Comparison of ENCODE assay signal across 21 cellular contexts in the genomic region with DNA sequence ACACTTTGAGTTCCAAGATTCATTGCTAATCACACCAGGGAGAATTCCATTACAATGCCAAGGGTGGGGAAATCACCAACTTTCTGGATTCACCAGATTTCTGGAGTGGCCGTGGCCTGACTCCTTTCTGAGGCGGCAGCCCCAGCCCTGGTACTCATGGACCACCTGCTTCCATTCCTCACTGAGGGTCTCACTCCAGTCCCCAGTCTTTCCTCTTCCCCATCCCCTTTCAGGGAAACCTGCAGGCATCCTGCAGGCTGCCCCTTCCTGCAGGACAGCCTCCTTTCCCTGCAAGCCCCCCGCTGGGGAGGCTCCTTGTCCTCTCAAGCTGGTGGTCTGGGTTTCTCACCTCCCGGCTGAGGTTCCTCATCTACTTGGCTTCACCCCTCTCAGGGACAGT. TPM values are rescaled to one million over a fixed set of nuclear protein-coding genes. Genes with fewer than 3 reads are reported as not detected.
"Had no signal": no experiment of that assay in that cellular context is flagged by ENCODE, and none has a peak within 500 bp of the region (broad histone marks: within the 10 kb centered on the region; RNA-seq: fewer than 3 reads in every experiment).

No MANE protein-coding gene starts in this region.

- DNase-seq: activated CD4-positive, alpha-beta T cell treated with anti-CD3 and anti-CD28 coated beads, Interleukin-2, amount 50 U/mL, for 4 hours; activated CD8-positive, alpha-beta memory T cell treated with anti-CD3 and anti-CD28 coated beads for 24 hours; activated CD8-positive, alpha-beta memory T cell treated with anti-CD3 and anti-CD28 coated beads, Interleukin-2, amount 50 U/mL, for 4 hours; activated naive CD4-positive, alpha-beta T cell; activated naive CD8-positive, alpha-beta T cell treated with anti-CD3 and anti-CD28 coated beads for 36 hours; activated T-cell treated with anti-CD3 and anti-CD28 coated beads, Interleukin-2, amount 50 U/mL, for 24 hours; left ventricle myocardium superior; midbrain; natural killer cell; pancreas; psoas muscle; right cardiac atrium; stimulated activated CD4-positive, alpha-beta T cell treated with anti-CD3 and anti-CD28 coated beads, Interleukin-1b, Interleukin-23, amount 100 ng/mL, for 48 hours; stimulated activated naive CD8-positive, alpha-beta T cell treated with anti-CD3 and anti-CD28 coated beads, Interleukin-15, amount 100 ng/mL, for 72 hours; tibial artery had no signal

- H3K27ac Mint-ChIP-seq: activated naive CD8-positive, alpha-beta T cell treated with anti-CD3 and anti-CD28 coated beads for 36 hours; activated T-cell treated with anti-CD3 and anti-CD28 coated beads, Interleukin-2, amount 50 U/mL, for 24 hours; activated T-helper 2 cell treated with anti-CD3 and anti-CD28 coated beads, Interferon-gamma antibody, Interleukin-2, Interleukin-4, amounts not matched to agents 10 μg/mL and 5 μg/mL and 100 μg/mL, durations not matched to agents 14 hours and 24 hours and 36 hours; natural killer cell; stimulated activated effector memory CD8-positive, alpha-beta T cell treated with anti-CD3 and anti-CD28 coated beads, Interleukin-12 subunit alpha, Interleukin-12 subunit beta, amount 100 ng/mL, for 72 hours had no signal

- H3K4me3 Mint-ChIP-seq: activated naive CD8-positive, alpha-beta T cell treated with anti-CD3 and anti-CD28 coated beads for 36 hours; activated T-cell treated with anti-CD3 and anti-CD28 coated beads, Interleukin-2, amount 50 U/mL, for 24 hours; natural killer cell; stimulated activated effector memory CD8-positive, alpha-beta T cell treated with anti-CD3 and anti-CD28 coated beads, Interleukin-12 subunit alpha, Interleukin-12 subunit beta, amount 100 ng/mL, for 72 hours; stimulated activated naive CD8-positive, alpha-beta T cell treated with anti-CD3 and anti-CD28 coated beads, Interleukin-15, amount 100 ng/mL, for 72 hours had no signal

- H3K4me1 ChIP-seq: pancreas had no signal

- ATAC-seq: left ventricle myocardium superior; natural killer cell; right cardiac atrium; stimulated activated effector memory CD8-positive, alpha-beta T cell treated with anti-CD3 and anti-CD28 coated beads, Interleukin-12 subunit alpha, Interleukin-12 subunit beta, amount 100 ng/mL, for 72 hours; stimulated activated naive CD8-positive, alpha-beta T cell treated with anti-CD3 and anti-CD28 coated beads, Interleukin-15, amount 100 ng/mL, for 72 hours had no signal

- H3K9me3 Mint-ChIP-seq: activated naive CD8-positive, alpha-beta T cell treated with anti-CD3 and anti-CD28 coated beads for 36 hours; activated T-cell treated with anti-CD3 and anti-CD28 coated beads, Interleukin-2, amount 50 U/mL, for 24 hours; activated T-helper 2 cell treated with anti-CD3 and anti-CD28 coated beads, Interferon-gamma antibody, Interleukin-2, Interleukin-4, amounts not matched to agents 10 μg/mL and 5 μg/mL and 100 μg/mL, durations not matched to agents 14 hours and 24 hours and 36 hours; natural killer cell; stimulated activated effector memory CD8-positive, alpha-beta T cell treated with anti-CD3 and anti-CD28 coated beads, Interleukin-12 subunit alpha, Interleukin-12 subunit beta, amount 100 ng/mL, for 72 hours; stimulated activated naive CD8-positive, alpha-beta T cell treated with anti-CD3 and anti-CD28 coated beads, Interleukin-15, amount 100 ng/mL, for 72 hours had no signal

- H3K4me3 ChIP-seq: cardiac muscle cell, pancreas, psoas muscle, skin epidermis, tibial artery had no signal

- H3K36me3 Mint-ChIP-seq: activated naive CD8-positive, alpha-beta T cell treated with anti-CD3 and anti-CD28 coated beads for 36 hours; natural killer cell; stimulated activated effector memory CD8-positive, alpha-beta T cell treated with anti-CD3 and anti-CD28 coated beads, Interleukin-12 subunit alpha, Interleukin-12 subunit beta, amount 100 ng/mL, for 72 hours had no signal

- H3K27ac ChIP-seq: cardiac muscle cell, foreskin keratinocyte, psoas muscle had no signal

- H3K9me3 ChIP-seq: pancreas, psoas muscle, tibial artery had no signal

- H3K36me3 ChIP-seq: cardiac muscle cell, pancreas, tibial artery had no signal

- H3K27me3 ChIP-seq: cardiac muscle cell, pancreas had no signal

RNA-seq across cellular contexts. Expression of gene BLACAT1, which starts 35.9 kb away (rescaled TPM):
- total RNA-seq: activated T-helper 2 cell treated with anti-CD3 and anti-CD28 coated beads, Interferon-gamma antibody, Interleukin-2, Interleukin-4, amounts not matched to agents 10 μg/mL and 5 μg/mL and 100 μg/mL, durations not matched to agents 14 hours and 24 hours and 36 hours; fibroblast of lung; left ventricle myocardium superior; psoas muscle had no signal
- polyA plus RNA-seq: cardiac muscle cell, fibroblast of lung, psoas muscle had no signal
